9 cellular contexts compared by ENCODE assay signal in the genomic region with DNA sequence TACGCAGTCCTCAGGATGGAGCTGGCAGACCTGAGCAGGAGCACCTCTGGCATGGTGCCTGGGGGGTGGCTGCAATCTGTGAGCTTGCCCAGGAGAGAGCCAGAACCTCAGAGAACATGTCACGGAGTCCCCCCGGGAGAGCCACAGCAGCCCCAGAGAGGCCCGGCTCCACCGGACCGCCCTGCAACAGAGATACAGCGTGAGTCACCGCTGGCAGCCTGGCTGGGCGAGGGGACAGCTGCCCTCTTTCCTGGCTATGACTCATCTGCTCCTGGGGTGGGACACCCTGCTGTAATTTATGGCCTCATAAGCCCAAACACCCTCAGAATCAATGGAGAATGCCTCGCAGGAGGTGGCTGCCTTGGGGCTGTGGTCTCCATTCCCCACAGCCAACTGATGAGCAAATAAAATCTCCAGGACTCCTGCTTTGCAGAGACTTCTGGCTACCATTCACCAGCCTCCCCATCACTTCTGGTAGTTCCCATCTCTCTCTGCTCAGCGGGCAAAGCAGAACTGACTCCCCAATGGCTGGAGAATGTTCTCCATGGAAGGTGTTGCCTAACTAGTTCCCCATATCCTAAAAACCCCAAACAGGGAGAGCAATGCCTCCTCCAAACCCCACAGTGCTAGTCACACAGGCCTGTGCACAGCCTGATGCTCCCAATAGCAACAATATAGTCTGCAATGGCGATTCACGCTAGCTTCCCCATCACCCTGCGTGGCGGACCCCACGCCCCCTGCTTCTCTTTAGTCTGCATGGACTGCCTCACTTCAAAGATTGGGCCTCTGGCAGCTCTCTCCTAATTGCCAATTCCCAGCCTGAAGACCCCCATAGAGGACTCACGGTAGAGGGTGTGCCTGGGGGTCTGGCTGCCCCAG. TPM values are rescaled to one million over a fixed set of nuclear protein-coding genes. Genes with fewer than 3 reads are reported as not detected.
A peak's percentile ranks its signal among the peaks of the same experiment; 100 is the strongest.
DNase-seq lines count a peak whose midpoint lies in the region; ATAC-seq and TF ChIP-seq lines count a peak whose summit lies in the region.
"Had no signal": no experiment of that assay in that cellular context is flagged by ENCODE, and none has a peak within 500 bp of the region (broad histone marks: within the 10 kb centered on the region; RNA-seq: fewer than 3 reads in every experiment).

No MANE protein-coding gene starts in this region.

- H3K9me3 Mint-ChIP-seq in activated CD4-positive, alpha-beta memory T cell treated with anti-CD3 and anti-CD28 coated beads for 36 hours: no peaks in the 10 kb centered on the region
- H3K9me3 Mint-ChIP-seq: central memory CD8-positive, alpha-beta T cell had no signal

- no peak overlapping the region for H3K4me3 Mint-ChIP-seq in activated CD4-positive, alpha-beta memory T cell treated with anti-CD3 and anti-CD28 coated beads for 36 hours
- H3K4me3 Mint-ChIP-seq: central memory CD8-positive, alpha-beta T cell had no signal

- no peak for TF ChIP-seq POLR2A in NB4 (IDR thresholded peaks at IDR 0.05; ENCODE audit: extremely low read depth, insufficient read length)

- POLR2A ChIA-PET in activated CD4-positive, alpha-beta memory T cell treated with anti-CD3 and anti-CD28 coated beads for 36 hours (lab: Charles Lee): no interaction called here

- CTCF ChIA-PET in activated CD4-positive, alpha-beta memory T cell treated with anti-CD3 and anti-CD28 coated beads for 36 hours (lab: Charles Lee): interaction anchor here (2.8 kb wide), 1 partner anchor 17 kb away, joined by 19 read pairs; no protein-coding TSS in a partner anchor

- no peak for ATAC-seq in HG02623 (IDR thresholded peaks at IDR 0.05; ENCODE audit: unreplicated experiment)

- intact Hi-C loops in activated CD4-positive, alpha-beta memory T cell treated with anti-CD3 and anti-CD28 coated beads for 36 hours (cut with micrococcal nuclease): no loop called here

- peaks cover 2% of the 10 kb centered on the region for H3K27me3 Mint-ChIP-seq in activated CD4-positive, alpha-beta memory T cell treated with anti-CD3 and anti-CD28 coated beads for 36 hours

- peaks cover 19% of the 10 kb centered on the region for H3K4me1 ChIP-seq in BE2C

- no peaks in the 10 kb centered on the region for H3K4me1 Mint-ChIP-seq in activated CD4-positive, alpha-beta memory T cell treated with anti-CD3 and anti-CD28 coated beads for 36 hours (ENCODE audit: low read depth)
- H3K4me1 Mint-ChIP-seq: central memory CD8-positive, alpha-beta T cell had no signal

- no peak for TF ChIP-seq CTCF in BE2C (IDR thresholded peaks at IDR 0.05; ENCODE audit: low read depth, low read length)
- TF ChIP-seq CTCF in NB4 (IDR thresholded peaks at IDR 0.05; ENCODE audit: low read depth, low read length): no peak

- H3K36me3 Mint-ChIP-seq in activated CD4-positive, alpha-beta memory T cell treated with anti-CD3 and anti-CD28 coated beads for 36 hours: no peaks in the 10 kb centered on the region

- H3K4me3 ChIP-seq in BE2C (ENCODE audit: low read depth, low read length) (no peak overlapping the region), NB4 (ENCODE audit: low read depth, low read length) (no peak overlapping the region)

- H3K9me3 ChIP-seq in BE2C: no peaks in the 10 kb centered on the region

- H3K27me3 ChIP-seq in BE2C: no peaks in the 10 kb centered on the region

- DNase-seq in BE2C: peak; percentile 91
- DNase-seq in NB4 (ENCODE audit: low read depth): peak; percentile 96
- peak; percentile 60 for DNase-seq in dermis blood vessel endothelial cell
- peak; percentile 90 for DNase-seq in mesenteric fat pad (ENCODE audit: low spot score)
- DNase-seq in NCI-H82 treated with DMSO at 0.1 percent for 48 hours (lab: John Stamatoyannopoulos, UW; ENCODE audit: unreplicated experiment): no peak
- DNase-seq in activated CD4-positive, alpha-beta memory T cell treated with anti-CD3 and anti-CD28 coated beads for 36 hours: no peak
- no peak for DNase-seq in hippocampal formation (lab: John Stamatoyannopoulos, UW)

- H3K36me3 ChIP-seq in BE2C: no peaks in the 10 kb centered on the region

- no peak overlapping the region for H3K27ac Mint-ChIP-seq in activated CD4-positive, alpha-beta memory T cell treated with anti-CD3 and anti-CD28 coated beads for 36 hours

RNA-seq across cellular contexts. Expression of gene ACSBG1, which starts 21.6 kb away (rescaled TPM):
- polyA plus RNA-seq in BE2C (2012; ENCODE audit: insufficient read depth, insufficient read length, low read depth): 0.45 TPM
- not detected in 2 replicates for total RNA-seq in dermis blood vessel endothelial cell
- not detected for total RNA-seq in mesenteric fat pad
- total RNA-seq in activated CD4-positive, alpha-beta memory T cell treated with anti-CD3 and anti-CD28 coated beads for 36 hours: under 1 TPM in 1 of 2 experiments, not detected in 1; 0.26 TPM

RNA-seq across cellular contexts. Expression of gene DNAJA4, which starts 51.6 kb away (rescaled TPM):
- polyA plus RNA-seq in BE2C (2012; ENCODE audit: insufficient read depth, insufficient read length, low read depth): 5.6 TPM
- total RNA-seq in dermis blood vessel endothelial cell (3.9 and 5.6 TPM in 2 replicates), mesenteric fat pad (21.4 TPM)
- 10 to 100 TPM; 36.3 to 39.6 TPM for total RNA-seq in activated CD4-positive, alpha-beta memory T cell treated with anti-CD3 and anti-CD28 coated beads for 36 hours

Comparison
In these comparisons a context has a peak if more than half of its experiments do, and no peak if none do; other contexts are left out.
1. DNase-seq: peak in BE2C (single experiment), NB4 (single experiment), dermis blood vessel endothelial cell (single experiment) and mesenteric fat pad (single experiment); none in NCI-H82 treated with DMSO at 0.1 percent for 48 hours (single experiment), activated CD4-positive, alpha-beta memory T cell treated with anti-CD3 and anti-CD28 coated beads for 36 hours (single experiment) and hippocampal formation (0 of 2).